In genomic region chr6:125631165-125631564, GRCh38 we compare ENCODE assay signal across 28 cellular contexts.
"Had no signal": no experiment of that assay in that cellular context is flagged by ENCODE, and none has a peak within 500 bp of the region (broad histone marks: within the 10 kb centered on the region; RNA-seq: fewer than 3 reads in every experiment).

No MANE protein-coding gene starts in this region.

- H3K9me3 ChIP-seq: esophagus muscularis mucosa, heart right ventricle, left lung, lower lobe of right lung, psoas muscle, stomach, thyroid gland, upper lobe of left lung, vagina had no signal

- H3K36me3 ChIP-seq: esophagus muscularis mucosa, heart right ventricle, left lung, lower lobe of right lung, neural progenitor cell, stomach, thyroid gland, upper lobe of left lung, vagina had no signal

- DNase-seq: activated CD4-positive, alpha-beta memory T cell treated with anti-CD3 and anti-CD28 coated beads, Interleukin-2, amount 10 ng/mL, durations not matched to agents 7 days and 5 days; activated CD4-positive, alpha-beta T cell treated with anti-CD3 and anti-CD28 coated beads, Interleukin-2, amount 10 ng/mL, durations not matched to agents 7 days and 5 days; activated CD4-positive, CD25-positive, alpha-beta regulatory T cell treated with anti-CD3 and anti-CD28 coated beads, Interleukin-2, amount 50 U/mL, for 72 hours; activated CD8-positive, alpha-beta memory T cell treated with anti-CD3 and anti-CD28 coated beads, Interleukin-2, amount 50 U/mL, for 48 hours; activated gamma-delta T cell; activated naive CD4-positive, alpha-beta T cell treated with anti-CD3 and anti-CD28 coated beads, Interleukin-2, amount 50 U/mL, for 16 hours; activated T-cell treated with anti-CD3 and anti-CD28 coated beads, Interleukin-2, amount 50 U/mL, for 24 hours; caudate nucleus; foreskin keratinocyte; heart right ventricle; left lung; lower lobe of right lung; mesenchymal stem cell; naive thymus-derived CD8-positive, alpha-beta T cell; occipital lobe; psoas muscle; stimulated activated CD4-positive, alpha-beta T cell treated with anti-CD3 and anti-CD28 coated beads, Interleukin-1b, Interleukin-23, amount 100 ng/mL, for 48 hours; stimulated activated naive B cell treated with anti-CD40 and anti-IgM and Interleukin-4, amounts not matched to agents 10 μg/mL and 1 μg/mL and 100 μg/mL, for 72 hours; stomach; upper lobe of left lung had no signal

- H3K4me1 Mint-ChIP-seq: activated CD4-positive, alpha-beta memory T cell treated with anti-CD3 and anti-CD28 coated beads, Interleukin-2, amount 10 ng/mL, durations not matched to agents 7 days and 5 days; activated CD4-positive, alpha-beta T cell treated with anti-CD3 and anti-CD28 coated beads, Interleukin-2, amount 10 ng/mL, durations not matched to agents 7 days and 5 days; naive thymus-derived CD8-positive, alpha-beta T cell; neural progenitor cell; stimulated activated naive B cell treated with anti-CD40 and anti-IgM and Interleukin-4, amounts not matched to agents 10 μg/mL and 1 μg/mL and 100 μg/mL, for 72 hours had no signal

- H3K4me1 ChIP-seq: esophagus muscularis mucosa, foreskin keratinocyte, heart right ventricle, left lung, lower lobe of right lung, parathyroid adenoma, psoas muscle, stomach, thyroid gland, upper lobe of left lung, vagina had no signal

- H3K9me3 Mint-ChIP-seq: activated CD4-positive, alpha-beta memory T cell treated with anti-CD3 and anti-CD28 coated beads, Interleukin-2, amount 10 ng/mL, durations not matched to agents 7 days and 5 days; activated CD4-positive, alpha-beta T cell treated with anti-CD3 and anti-CD28 coated beads, Interleukin-2, amount 10 ng/mL, durations not matched to agents 7 days and 5 days; activated T-cell treated with anti-CD3 and anti-CD28 coated beads, Interleukin-2, amount 50 U/mL, for 24 hours; dendritic cell treated with granulocyte-macrophage colony-stimulating factor and Interleukin-4, amounts not matched to agents 40 ng/mL and 50 ng/mL, for 4 days; neural progenitor cell had no signal

- H3K36me3 Mint-ChIP-seq: naive thymus-derived CD8-positive, alpha-beta T cell; neural progenitor cell; stimulated activated naive B cell treated with anti-CD40 and anti-IgM and Interleukin-4, amounts not matched to agents 10 μg/mL and 1 μg/mL and 100 μg/mL, for 72 hours had no signal

- H3K27ac ChIP-seq: esophagus muscularis mucosa, foreskin keratinocyte, heart right ventricle, left lung, lower lobe of right lung, neural progenitor cell, parathyroid adenoma, psoas muscle, stomach, thyroid gland, upper lobe of left lung, vagina, VCaP had no signal

- ATAC-seq: foreskin keratinocyte; heart right ventricle; left lung; lower lobe of right lung; naive thymus-derived CD8-positive, alpha-beta T cell; psoas muscle; stimulated activated naive B cell treated with anti-CD40 and anti-IgM and Interleukin-4, amounts not matched to agents 10 μg/mL and 1 μg/mL and 100 μg/mL, for 72 hours had no signal

- H3K27ac Mint-ChIP-seq: activated CD4-positive, alpha-beta memory T cell treated with anti-CD3 and anti-CD28 coated beads, Interleukin-2, amount 10 ng/mL, durations not matched to agents 7 days and 5 days; activated CD4-positive, alpha-beta T cell treated with anti-CD3 and anti-CD28 coated beads, Interleukin-2, amount 10 ng/mL, durations not matched to agents 7 days and 5 days; activated T-cell treated with anti-CD3 and anti-CD28 coated beads, Interleukin-2, amount 50 U/mL, for 24 hours; dendritic cell treated with granulocyte-macrophage colony-stimulating factor and Interleukin-4, amounts not matched to agents 40 ng/mL and 50 ng/mL, for 4 days; neural progenitor cell; stimulated activated naive B cell treated with anti-CD40 and anti-IgM and Interleukin-4, amounts not matched to agents 10 μg/mL and 1 μg/mL and 100 μg/mL, for 72 hours had no signal

- H3K27me3 ChIP-seq: esophagus muscularis mucosa, heart right ventricle, left lung, neural progenitor cell, stomach, thyroid gland, upper lobe of left lung, vagina had no signal

- H3K27me3 Mint-ChIP-seq: dendritic cell treated with granulocyte-macrophage colony-stimulating factor and Interleukin-4, amounts not matched to agents 40 ng/mL and 50 ng/mL, for 4 days had no signal

- H3K4me3 ChIP-seq: esophagus muscularis mucosa, heart right ventricle, left lung, lower lobe of right lung, neural progenitor cell, psoas muscle, smooth muscle cell, stomach, thyroid gland, upper lobe of left lung, vagina had no signal

- H3K4me3 Mint-ChIP-seq: activated CD4-positive, alpha-beta memory T cell treated with anti-CD3 and anti-CD28 coated beads, Interleukin-2, amount 10 ng/mL, durations not matched to agents 7 days and 5 days; activated CD4-positive, alpha-beta T cell treated with anti-CD3 and anti-CD28 coated beads, Interleukin-2, amount 10 ng/mL, durations not matched to agents 7 days and 5 days; activated T-cell treated with anti-CD3 and anti-CD28 coated beads, Interleukin-2, amount 50 U/mL, for 24 hours; dendritic cell treated with granulocyte-macrophage colony-stimulating factor and Interleukin-4, amounts not matched to agents 40 ng/mL and 50 ng/mL, for 4 days; naive thymus-derived CD8-positive, alpha-beta T cell; neural progenitor cell; stimulated activated naive B cell treated with anti-CD40 and anti-IgM and Interleukin-4, amounts not matched to agents 10 μg/mL and 1 μg/mL and 100 μg/mL, for 72 hours had no signal
